Comparison of ENCODE assay signal across 10 cellular contexts in genomic region chr13:47798906-47799305, GRCh38.
A peak's percentile ranks its signal among the peaks of the same experiment; 100 is the strongest.
DNase-seq lines count a peak whose midpoint lies in the region; ATAC-seq and TF ChIP-seq lines count a peak whose summit lies in the region.
"Had no signal": no experiment of that assay in that cellular context is flagged by ENCODE, and none has a peak within 500 bp of the region (broad histone marks: within the 10 kb centered on the region; RNA-seq: fewer than 3 reads in every experiment).

No MANE protein-coding gene starts in this region.

- DNase-seq in AG04449 (ENCODE audit: low read depth, low spot score), result no peak
- peak; percentile 6 for DNase-seq in GM12865 (ENCODE audit: low read depth)
- DNase-seq in fibroblast of mammary gland (ENCODE audit: low read depth), result peak; percentile 42
- DNase-seq in NCI-H774 (lab: John Stamatoyannopoulos, UW), result no peak
- DNase-seq in nucleus accumbens (lab: John Stamatoyannopoulos, UW), result no peak
- DNase-seq: activated CD4-positive, alpha-beta T cell treated with anti-CD3 and anti-CD28 coated beads, Interleukin-2, amount 50 U/mL, for 4 hours; NCI-H1092 had no signal

- no peaks in the 10 kb centered on the region for H3K79me2 ChIP-seq in OCI-LY3 (ENCODE audit: low read length)

- CTCF ChIA-PET in AG04449 (lab: Yijun Ruan, JAX), result interaction anchor here (0.8 to 2.0 kb wide), 13 partner anchors 11 to 973 kb away, joined by 3 to 8 read pairs (median 4); no protein-coding TSS in a partner anchor

- H3K4me2 ChIP-seq in OCI-LY3 (ENCODE audit: low read length), result no peak overlapping the region

- no peaks in the 10 kb centered on the region for H3K27me3 ChIP-seq in OCI-LY3 (ENCODE audit: low read depth, low read length)

- TF ChIP-seq CTCF in AG04449 (IDR thresholded peaks at IDR 0.05; ENCODE audit: insufficient read depth, low read length, missing control alignments) (peak; percentile 25), GM12865 (IDR thresholded peaks at IDR 0.05; ENCODE audit: insufficient read depth, low read depth, low read length, missing control alignments) (peak; percentile 16), OCI-LY3 (IDR thresholded peaks at IDR 0.05; ENCODE audit: low read depth, low read length) (peak; percentile 84), fibroblast of mammary gland (conservative IDR thresholded peaks at IDR 0.05; ENCODE audit: control insufficient read depth, insufficient read depth, low read depth, low read length) (peak; percentile 46)

- H3K4me1 ChIP-seq in OCI-LY3 (ENCODE audit: low read length), result no peaks in the 10 kb centered on the region

- H4K20me1 ChIP-seq in OCI-LY3 (ENCODE audit: insufficient read depth, low read length), result no peaks in the 10 kb centered on the region

- no peak overlapping the region for H3K27ac ChIP-seq in OCI-LY3 (ENCODE audit: low read length)

- H3K9me3 ChIP-seq in OCI-LY3 (ENCODE audit: insufficient read depth, low read length), result no peaks in the 10 kb centered on the region

- ATAC-seq in HG02759 (IDR thresholded peaks at IDR 0.05; ENCODE audit: unreplicated experiment) (no peak), GM21528 (IDR thresholded peaks at IDR 0.05; ENCODE audit: low FRiP score, unreplicated experiment) (no peak)

- no peaks in the 10 kb centered on the region for H3K36me3 ChIP-seq in OCI-LY3 (replicated peaks; ENCODE audit: low read depth, low read length)

- H3K9ac ChIP-seq in OCI-LY3 (ENCODE audit: low read length), result no peak overlapping the region

- POLR2A ChIA-PET in AG04449 (lab: Yijun Ruan, JAX), result no interaction called here

- H3K4me3 ChIP-seq in AG04449 (ENCODE audit: low read depth, low read length), result no peak overlapping the region
- no peak overlapping the region for H3K4me3 ChIP-seq in GM12865 (ENCODE audit: low read depth, low read length)
- H3K4me3 ChIP-seq in OCI-LY3 (ENCODE audit: low read length), result no peak overlapping the region
- no peak overlapping the region for H3K4me3 ChIP-seq in fibroblast of mammary gland (ENCODE audit: control insufficient read depth, low read depth, low read length)

- no peak overlapping the region for H2AFZ ChIP-seq in OCI-LY3 (ENCODE audit: low read depth, low read length)

Comparison
In these comparisons a context has a peak if more than half of its experiments do, and no peak if none do; other contexts are left out.
1. DNase-seq: peak in GM12865 (single experiment) and fibroblast of mammary gland (single experiment); none in AG04449 (single experiment), NCI-H774 (single experiment) and nucleus accumbens (0 of 56).
2. CTCF ChIP-seq: peak in every context shown above with its lines; median percentile 84 in OCI-LY3; 46 in fibroblast of mammary gland; 25 in AG04449; 16 in GM12865.